In genomic region chr15:68997930-68998777, GRCh38 we compare ENCODE assay signal across 1 cellular context.
TF ChIP-seq lines count a peak whose summit lies in the region.

No MANE protein-coding gene starts in this region.

TF ChIP-seq in K562, 482 proteins besides CTCF, POLR2A, EP300 and RAD21:
- TF ChIP-seq C11orf30 (IDR thresholded peaks at IDR 0.05; ENCODE audit: low read depth), result peak; percentile 58; the same call in 1 of the 2 replicates
- TF ChIP-seq MAFK (IDR thresholded peaks at IDR 0.05; ENCODE audit: low read length), result 0 out of 2 replicates have a peak, but pooled peaks have one; percentile 7
- no peak for TF ChIP-seq BRD4 (IDR thresholded peaks at IDR 0.05)
- peak; percentile 73 for TF ChIP-seq ZNF316 (IDR thresholded peaks at IDR 0.05)
- TF ChIP-seq, protein P1, sequence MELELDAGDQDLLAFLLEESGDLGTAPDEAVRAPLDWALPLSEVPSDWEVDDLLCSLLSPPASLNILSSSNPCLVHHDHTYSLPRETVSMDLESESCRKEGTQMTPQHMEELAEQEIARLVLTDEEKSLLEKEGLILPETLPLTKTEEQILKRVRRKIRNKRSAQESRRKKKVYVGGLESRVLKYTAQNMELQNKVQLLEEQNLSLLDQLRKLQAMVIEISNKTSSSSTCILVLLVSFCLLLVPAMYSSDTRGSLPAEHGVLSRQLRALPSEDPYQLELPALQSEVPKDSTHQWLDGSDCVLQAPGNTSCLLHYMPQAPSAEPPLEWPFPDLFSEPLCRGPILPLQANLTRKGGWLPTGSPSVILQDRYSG (tag; conservative IDR thresholded peaks at IDR 0.05; ENCODE audit: low read depth), result no peak
- TF ChIP-seq RBFOX2 (IDR thresholded peaks at IDR 0.05; ENCODE audit: low read depth, low read length), result no peak
- TF ChIP-seq NCOR1 (IDR thresholded peaks at IDR 0.05), result no peak
- no peak for TF ChIP-seq NCOA4 (IDR thresholded peaks at IDR 0.05; ENCODE audit: partially characterized antibody)
- TF ChIP-seq, protein P2, sequence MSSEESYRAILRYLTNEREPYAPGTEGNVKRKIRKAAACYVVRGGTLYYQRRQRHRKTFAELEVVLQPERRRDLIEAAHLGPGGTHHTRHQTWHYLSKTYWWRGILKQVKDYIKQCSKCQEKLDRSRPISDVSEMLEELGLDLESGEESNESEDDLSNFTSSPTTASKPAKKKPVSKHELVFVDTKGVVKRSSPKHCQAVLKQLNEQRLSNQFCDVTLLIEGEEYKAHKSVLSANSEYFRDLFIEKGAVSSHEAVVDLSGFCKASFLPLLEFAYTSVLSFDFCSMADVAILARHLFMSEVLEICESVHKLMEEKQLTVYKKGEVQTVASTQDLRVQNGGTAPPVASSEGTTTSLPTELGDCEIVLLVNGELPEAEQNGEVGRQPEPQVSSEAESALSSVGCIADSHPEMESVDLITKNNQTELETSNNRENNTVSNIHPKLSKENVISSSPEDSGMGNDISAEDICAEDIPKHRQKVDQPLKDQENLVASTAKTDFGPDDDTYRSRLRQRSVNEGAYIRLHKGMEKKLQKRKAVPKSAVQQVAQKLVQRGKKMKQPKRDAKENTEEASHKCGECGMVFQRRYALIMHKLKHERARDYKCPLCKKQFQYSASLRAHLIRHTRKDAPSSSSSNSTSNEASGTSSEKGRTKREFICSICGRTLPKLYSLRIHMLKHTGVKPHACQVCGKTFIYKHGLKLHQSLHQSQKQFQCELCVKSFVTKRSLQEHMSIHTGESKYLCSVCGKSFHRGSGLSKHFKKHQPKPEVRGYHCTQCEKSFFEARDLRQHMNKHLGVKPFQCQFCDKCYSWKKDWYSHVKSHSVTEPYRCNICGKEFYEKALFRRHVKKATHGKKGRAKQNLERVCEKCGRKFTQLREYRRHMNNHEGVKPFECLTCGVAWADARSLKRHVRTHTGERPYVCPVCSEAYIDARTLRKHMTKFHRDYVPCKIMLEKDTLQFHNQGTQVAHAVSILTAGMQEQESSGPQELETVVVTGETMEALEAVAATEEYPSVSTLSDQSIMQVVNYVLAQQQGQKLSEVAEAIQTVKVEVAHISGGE (CRISPR knock-in tag; IDR thresholded peaks at IDR 0.05), result no peak
- TF ChIP-seq ZBTB26 (CRISPR knock-in tag; IDR thresholded peaks at IDR 0.05), result no peak
- no peak for TF ChIP-seq TEAD4 (IDR thresholded peaks at IDR 0.05; ENCODE audit: low read length)
- no peak for TF ChIP-seq TEAD4 (CRISPR knock-in tag; IDR thresholded peaks at IDR 0.05; ENCODE audit: borderline replicate concordance)
- TF ChIP-seq ZNF347 (CRISPR knock-in tag; IDR thresholded peaks at IDR 0.05; ENCODE audit: low read depth), result no peak
- TF ChIP-seq, protein P3, sequence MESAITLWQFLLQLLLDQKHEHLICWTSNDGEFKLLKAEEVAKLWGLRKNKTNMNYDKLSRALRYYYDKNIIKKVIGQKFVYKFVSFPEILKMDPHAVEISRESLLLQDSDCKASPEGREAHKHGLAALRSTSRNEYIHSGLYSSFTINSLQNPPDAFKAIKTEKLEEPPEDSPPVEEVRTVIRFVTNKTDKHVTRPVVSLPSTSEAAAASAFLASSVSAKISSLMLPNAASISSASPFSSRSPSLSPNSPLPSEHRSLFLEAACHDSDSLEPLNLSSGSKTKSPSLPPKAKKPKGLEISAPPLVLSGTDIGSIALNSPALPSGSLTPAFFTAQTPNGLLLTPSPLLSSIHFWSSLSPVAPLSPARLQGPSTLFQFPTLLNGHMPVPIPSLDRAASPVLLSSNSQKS (CRISPR knock-in tag; IDR thresholded peaks at IDR 0.05), result no peak
- TF ChIP-seq MAFG (tag; conservative IDR thresholded peaks at IDR 0.05), result 0 out of 2 replicates have a peak, but pooled peaks have one; percentile 41
- TF ChIP-seq CTBP1 (IDR thresholded peaks at IDR 0.05; ENCODE audit: borderline replicate concordance), result no peak
- no peak for TF ChIP-seq ZNF282 (CRISPR knock-in tag; IDR thresholded peaks at IDR 0.05)
- TF ChIP-seq RB1 (IDR thresholded peaks at IDR 0.05; ENCODE audit: low read depth), result no peak
- TF ChIP-seq, protein P4, sequence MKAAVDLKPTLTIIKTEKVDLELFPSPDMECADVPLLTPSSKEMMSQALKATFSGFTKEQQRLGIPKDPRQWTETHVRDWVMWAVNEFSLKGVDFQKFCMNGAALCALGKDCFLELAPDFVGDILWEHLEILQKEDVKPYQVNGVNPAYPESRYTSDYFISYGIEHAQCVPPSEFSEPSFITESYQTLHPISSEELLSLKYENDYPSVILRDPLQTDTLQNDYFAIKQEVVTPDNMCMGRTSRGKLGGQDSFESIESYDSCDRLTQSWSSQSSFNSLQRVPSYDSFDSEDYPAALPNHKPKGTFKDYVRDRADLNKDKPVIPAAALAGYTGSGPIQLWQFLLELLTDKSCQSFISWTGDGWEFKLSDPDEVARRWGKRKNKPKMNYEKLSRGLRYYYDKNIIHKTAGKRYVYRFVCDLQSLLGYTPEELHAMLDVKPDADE (conservative IDR thresholded peaks at IDR 0.05; ENCODE audit: control insufficient read depth, low read depth, low read length), result no peak
- TF ChIP-seq CBX3 (IDR thresholded peaks at IDR 0.05; ENCODE audit: borderline replicate concordance in 1 of 2, low read length in 2 of 2), result no peak
- no peak for TF ChIP-seq E2F5 (CRISPR knock-in tag; IDR thresholded peaks at IDR 0.05)
- no peak for TF ChIP-seq CBX8 (IDR thresholded peaks at IDR 0.05; ENCODE audit: borderline replicate concordance, extremely low read depth, low read depth, low read length, poor library complexity, severe bottlenecking)
- TF ChIP-seq AFF4 (CRISPR knock-in tag; IDR thresholded peaks at IDR 0.05), result no peak
- no peak for TF ChIP-seq ZNF23 (CRISPR knock-in tag; IDR thresholded peaks at IDR 0.05)
- no peak for TF ChIP-seq ZNF830 (CRISPR knock-in tag; IDR thresholded peaks at IDR 0.05)
- TF ChIP-seq, protein P5, sequence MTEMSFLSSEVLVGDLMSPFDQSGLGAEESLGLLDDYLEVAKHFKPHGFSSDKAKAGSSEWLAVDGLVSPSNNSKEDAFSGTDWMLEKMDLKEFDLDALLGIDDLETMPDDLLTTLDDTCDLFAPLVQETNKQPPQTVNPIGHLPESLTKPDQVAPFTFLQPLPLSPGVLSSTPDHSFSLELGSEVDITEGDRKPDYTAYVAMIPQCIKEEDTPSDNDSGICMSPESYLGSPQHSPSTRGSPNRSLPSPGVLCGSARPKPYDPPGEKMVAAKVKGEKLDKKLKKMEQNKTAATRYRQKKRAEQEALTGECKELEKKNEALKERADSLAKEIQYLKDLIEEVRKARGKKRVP (CRISPR knock-in tag; IDR thresholded peaks at IDR 0.05), result no peak
- no peak for TF ChIP-seq DDX20 (tag; IDR thresholded peaks at IDR 0.05; ENCODE audit: low read depth)
